ENCODE assay signal across 1 cellular context in the genomic region with DNA sequence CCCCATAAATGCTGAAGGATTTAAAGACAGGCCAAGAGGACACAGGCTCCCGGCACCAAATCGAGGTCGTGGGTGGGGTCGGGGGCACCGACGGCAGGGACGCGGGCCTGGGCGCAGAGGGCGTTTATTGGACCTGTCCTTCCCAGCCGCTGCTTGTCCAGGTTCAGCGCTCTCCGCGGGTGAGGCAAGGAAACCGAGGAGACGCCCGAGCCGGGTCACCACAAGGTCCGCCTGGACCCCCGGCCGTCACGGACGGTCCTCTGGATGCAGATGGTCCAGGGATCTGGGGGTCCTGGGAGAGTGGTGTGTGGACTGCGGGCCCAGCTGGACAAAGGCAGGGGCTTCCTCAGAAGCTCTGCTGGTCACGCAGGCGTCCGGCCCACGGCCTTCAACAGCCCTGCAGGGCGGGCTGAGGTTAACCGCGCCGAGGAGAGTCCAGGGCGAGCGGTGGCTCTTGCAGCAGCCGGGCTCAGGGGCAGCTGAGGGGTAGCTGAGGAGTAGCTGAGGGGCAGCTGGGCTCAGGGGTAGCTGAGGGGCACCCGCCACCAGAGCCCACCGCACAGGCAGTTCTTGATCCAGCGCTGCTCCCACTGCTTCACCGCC.
TF ChIP-seq lines count a peak whose summit lies in the region.

No MANE protein-coding gene starts in this region.

TF ChIP-seq in HCT116, 20 proteins besides CTCF, POLR2A, EP300 and RAD21 (continued from another document):
- TF ChIP-seq, protein P1, sequence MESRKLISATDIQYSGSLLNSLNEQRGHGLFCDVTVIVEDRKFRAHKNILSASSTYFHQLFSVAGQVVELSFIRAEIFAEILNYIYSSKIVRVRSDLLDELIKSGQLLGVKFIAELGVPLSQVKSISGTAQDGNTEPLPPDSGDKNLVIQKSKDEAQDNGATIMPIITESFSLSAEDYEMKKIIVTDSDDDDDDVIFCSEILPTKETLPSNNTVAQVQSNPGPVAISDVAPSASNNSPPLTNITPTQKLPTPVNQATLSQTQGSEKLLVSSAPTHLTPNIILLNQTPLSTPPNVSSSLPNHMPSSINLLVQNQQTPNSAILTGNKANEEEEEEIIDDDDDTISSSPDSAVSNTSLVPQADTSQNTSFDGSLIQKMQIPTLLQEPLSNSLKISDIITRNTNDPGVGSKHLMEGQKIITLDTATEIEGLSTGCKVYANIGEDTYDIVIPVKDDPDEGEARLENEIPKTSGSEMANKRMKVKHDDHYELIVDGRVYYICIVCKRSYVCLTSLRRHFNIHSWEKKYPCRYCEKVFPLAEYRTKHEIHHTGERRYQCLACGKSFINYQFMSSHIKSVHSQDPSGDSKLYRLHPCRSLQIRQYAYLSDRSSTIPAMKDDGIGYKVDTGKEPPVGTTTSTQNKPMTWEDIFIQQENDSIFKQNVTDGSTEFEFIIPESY (IDR thresholded peaks at IDR 0.05; ENCODE audit: extremely low read depth, insufficient replicate concordance, low read length), result no peak
- TF ChIP-seq EZH2 (IDR thresholded peaks at IDR 0.05), result no peak
- no peak for TF ChIP-seq CEBPB (IDR thresholded peaks at IDR 0.05; ENCODE audit: low read depth)
- no peak for TF ChIP-seq CBX3 (IDR thresholded peaks at IDR 0.05; ENCODE audit: low read depth)
- no peak for TF ChIP-seq SP1 (IDR thresholded peaks at IDR 0.05; ENCODE audit: low read depth)
- no peak for TF ChIP-seq JUND (IDR thresholded peaks at IDR 0.05)
